In genomic region chr21:42175110-42175710, GRCh38 we compare ENCODE assay signal across 31 cellular contexts. TPM values are rescaled to one million over a fixed set of nuclear protein-coding genes. Genes with fewer than 3 reads are reported as not detected.
"Had no signal": no experiment of that assay in that cellular context is flagged by ENCODE, and none has a peak within 500 bp of the region (broad histone marks: within the 10 kb centered on the region; RNA-seq: fewer than 3 reads in every experiment).

No MANE protein-coding gene starts in this region.

- H3K4me3 ChIP-seq: adrenal gland, body of pancreas, breast epithelium, MG63, SJCRH30, SK-N-MC had no signal

- H3K27ac Mint-ChIP-seq: activated CD8-positive, alpha-beta T cell treated with anti-CD3 and anti-CD28 coated beads for 36 hours; activated naive CD4-positive, alpha-beta T cell treated with anti-CD3 and anti-CD28 coated beads, Interleukin-2, amount 50 U/mL, for 72 hours; activated T-cell treated with anti-CD3 and anti-CD28 coated beads, Interleukin-2, amount 50 U/mL, for 72 hours; activated T-helper 17 cell treated with anti-CD3 and anti-CD28 coated beads, Interleukin-2, amount 50 U/mL, for 72 hours had no signal

- H3K9me3 Mint-ChIP-seq: activated CD8-positive, alpha-beta T cell treated with anti-CD3 and anti-CD28 coated beads for 36 hours; activated T-cell treated with anti-CD3 and anti-CD28 coated beads, Interleukin-2, amount 50 U/mL, for 72 hours; activated T-helper 17 cell treated with anti-CD3 and anti-CD28 coated beads, Interleukin-2, amount 50 U/mL, for 72 hours had no signal

- H3K36me3 ChIP-seq: adrenal gland, breast epithelium, MG63, SJCRH30, WERI-Rb-1 had no signal

- H3K36me3 Mint-ChIP-seq: activated naive CD4-positive, alpha-beta T cell treated with anti-CD3 and anti-CD28 coated beads, Interleukin-2, amount 50 U/mL, for 72 hours had no signal

- ATAC-seq: activated CD8-positive, alpha-beta T cell treated with anti-CD3 and anti-CD28 coated beads for 36 hours; activated naive CD4-positive, alpha-beta T cell treated with anti-CD3 and anti-CD28 coated beads, Interleukin-2, amount 50 U/mL, for 72 hours; activated T-cell treated with anti-CD3 and anti-CD28 coated beads, Interleukin-2, amount 50 U/mL, for 72 hours; activated T-helper 17 cell treated with anti-CD3 and anti-CD28 coated beads, Interleukin-2, amount 50 U/mL, for 72 hours; body of pancreas; Panc1 had no signal

- H3K27ac ChIP-seq: adrenal gland, body of pancreas, breast epithelium, SJCRH30, SK-N-MC, WERI-Rb-1 had no signal

- H3K27me3 ChIP-seq: adrenal gland, body of pancreas, breast epithelium, SJCRH30 had no signal

- H3K4me1 Mint-ChIP-seq: activated T-helper 17 cell treated with anti-CD3 and anti-CD28 coated beads, Interleukin-2, amount 50 U/mL, for 72 hours had no signal

- H3K4me3 Mint-ChIP-seq: activated CD8-positive, alpha-beta T cell treated with anti-CD3 and anti-CD28 coated beads for 36 hours; activated T-cell treated with anti-CD3 and anti-CD28 coated beads, Interleukin-2, amount 50 U/mL, for 72 hours; activated T-helper 17 cell treated with anti-CD3 and anti-CD28 coated beads, Interleukin-2, amount 50 U/mL, for 72 hours had no signal

- H3K27me3 Mint-ChIP-seq: activated CD8-positive, alpha-beta T cell treated with anti-CD3 and anti-CD28 coated beads for 36 hours had no signal

- DNase-seq: activated CD4-positive, alpha-beta T cell treated with anti-CD3 and anti-CD28 coated beads for 1 hour; activated CD4-positive, alpha-beta T cell treated with anti-CD3 and anti-CD28 coated beads for 48 hours; activated CD4-positive, CD25-positive, alpha-beta regulatory T cell; activated CD8-positive, alpha-beta T cell treated with anti-CD3 and anti-CD28 coated beads for 36 hours; activated effector memory CD4-positive, alpha-beta T cell treated with anti-CD3 and anti-CD28 coated beads, Interleukin-2, amount 50 U/mL, for 16 hours; activated naive CD4-positive, alpha-beta T cell; activated T-cell treated with anti-CD3 and anti-CD28 coated beads, Interleukin-2, amount 50 U/mL, for 1 hour; activated T-cell treated with anti-CD3 and anti-CD28 coated beads, Interleukin-2, amount 50 U/mL, for 72 hours; body of pancreas; caudate nucleus; Karpas-422; KBM-7; MG63; NCI-H1048; NCI-H1105 treated with DMSO at 0.1 percent for 48 hours; NCI-H1436; NCI-H1694; NCI-H2029; NCI-H345; NCI-H524 treated with DMSO at 0.1 percent for 48 hours; SHP77; SJCRH30; T1000; WERI-Rb-1 had no signal

- H3K4me1 ChIP-seq: adrenal gland, body of pancreas, SJCRH30 had no signal

- H3K9me3 ChIP-seq: adrenal gland, body of pancreas, breast epithelium, MG63, SJCRH30 had no signal

RNA-seq across cellular contexts. Expression of gene ABCG1, which starts 43.7 kb away (rescaled TPM):
- total RNA-seq: RPMI7951 had no signal
